ENCODE assay signal across 22 cellular contexts in genomic region chr10:68121862-68122261, GRCh38. TPM values are rescaled to one million over a fixed set of nuclear protein-coding genes. Genes with fewer than 3 reads are reported as not detected.
DNase-seq lines count a peak whose midpoint lies in the region; ATAC-seq and TF ChIP-seq lines count a peak whose summit lies in the region.
"Had no signal": no experiment of that assay in that cellular context is flagged by ENCODE, and none has a peak within 500 bp of the region (broad histone marks: within the 10 kb centered on the region; RNA-seq: fewer than 3 reads in every experiment).

No MANE protein-coding gene starts in this region.

- no peaks in the 10 kb centered on the region for H3K27me3 Mint-ChIP-seq in WTC11 (ENCODE audit: low read depth)
- peaks cover 5% of the 10 kb centered on the region for H3K27me3 Mint-ChIP-seq in activated CD4-positive, alpha-beta memory T cell treated with anti-CD3 and anti-CD28 coated beads, Interleukin-2, amount 10 ng/mL, durations not matched to agents 7 days and 5 days

- no peaks in the 10 kb centered on the region for H3K9me3 Mint-ChIP-seq in WTC11
- H3K9me3 Mint-ChIP-seq in activated CD4-positive, alpha-beta memory T cell treated with anti-CD3 and anti-CD28 coated beads, Interleukin-2, amount 10 ng/mL, durations not matched to agents 7 days and 5 days, result no peaks in the 10 kb centered on the region
- H3K9me3 Mint-ChIP-seq: activated naive CD4-positive, alpha-beta T cell treated with anti-CD3 and anti-CD28 coated beads, Interleukin-2, amount 50 U/mL, for 24 hours; activated T-helper 1 cell treated with anti-CD3 and anti-CD28 coated beads, Interleukin-12 subunit alpha, Interleukin-12 subunit beta, Interleukin-2, Interleukin-4 antibody, amounts not matched to agents 30 ng/mL and 10 ng/mL and 1 ng/mL, durations not matched to agents 14 hours and 24 hours and 36 hours; IgD-negative memory B cell had no signal

- no peaks in the 10 kb centered on the region for H3K9me3 ChIP-seq in GM23248 (ENCODE audit: low read depth)
- H3K9me3 ChIP-seq in right cardiac atrium (ENCODE audit: control insufficient read depth, low read length), result no peaks in the 10 kb centered on the region
- no peaks in the 10 kb centered on the region for H3K9me3 ChIP-seq in gastrocnemius medialis
- H3K9me3 ChIP-seq: ascending aorta, vagina had no signal

- H3K27ac ChIP-seq in GM23248 (no peak overlapping the region), right cardiac atrium (ENCODE audit: low read length) (no peak overlapping the region), gastrocnemius medialis (peak overlapping the region; percentile 75 to 93 (median 87)), brain microvascular endothelial cell (no peak overlapping the region)
- H3K27ac ChIP-seq: ascending aorta, vagina had no signal

- TF ChIP-seq POLR2A in gastrocnemius medialis (IDR thresholded peaks at IDR 0.05), result no peak

- no peak overlapping the region for H3K4me3 ChIP-seq in GM23248
- no peak overlapping the region for H3K4me3 ChIP-seq in right cardiac atrium (ENCODE audit: low read length)
- peak overlapping the region; percentile 15 to 49 (median 36) for H3K4me3 ChIP-seq in gastrocnemius medialis
- no peak overlapping the region for H3K4me3 ChIP-seq in brain microvascular endothelial cell (ENCODE audit: low read depth, low read length)
- H3K4me3 ChIP-seq: ascending aorta, lung, vagina had no signal

- peaks cover 5% of the 10 kb centered on the region; the same call in 1 of the 2 replicates for H3K9me2 ChIP-seq in GM23248 (ENCODE audit: insufficient read depth)

- H3K27me3 ChIP-seq in GM23248 (replicated peaks; ENCODE audit: insufficient read depth), result no peaks in the 10 kb centered on the region
- H3K27me3 ChIP-seq in right cardiac atrium (ENCODE audit: control insufficient read depth, insufficient read depth), result no peaks in the 10 kb centered on the region
- no peaks in the 10 kb centered on the region for H3K27me3 ChIP-seq in gastrocnemius medialis
- H3K27me3 ChIP-seq in brain microvascular endothelial cell (replicated peaks), result no peaks in the 10 kb centered on the region
- H3K27me3 ChIP-seq: ascending aorta, vagina had no signal

- H4K20me1 ChIP-seq in GM23248 (ENCODE audit: insufficient read depth), result no peaks in the 10 kb centered on the region

- no peaks in the 10 kb centered on the region for H3K36me3 Mint-ChIP-seq in WTC11
- no peaks in the 10 kb centered on the region for H3K36me3 Mint-ChIP-seq in activated CD4-positive, alpha-beta memory T cell treated with anti-CD3 and anti-CD28 coated beads, Interleukin-2, amount 10 ng/mL, durations not matched to agents 7 days and 5 days (ENCODE audit: low read depth)
- H3K36me3 Mint-ChIP-seq: activated CD8-positive, alpha-beta memory T cell treated with anti-CD3 and anti-CD28 coated beads, Interleukin-2, amount 10 ng/mL, durations not matched to agents 7 days and 5 days; activated naive CD4-positive, alpha-beta T cell treated with anti-CD3 and anti-CD28 coated beads, Interleukin-2, amount 50 U/mL, for 24 hours; IgD-negative memory B cell had no signal

- DNase-seq in GM23248, result no peak
- no peak for DNase-seq in WTC11 (ENCODE audit: low spot score)
- DNase-seq in right cardiac atrium, result no peak
- DNase-seq in gastrocnemius medialis, result peak in 1 of 2 donors; percentile 27
- DNase-seq in activated CD4-positive, alpha-beta memory T cell treated with anti-CD3 and anti-CD28 coated beads, Interleukin-2, amount 10 ng/mL, durations not matched to agents 7 days and 5 days, result no peak
- DNase-seq in brain microvascular endothelial cell, result no peak
- DNase-seq: activated CD8-positive, alpha-beta memory T cell treated with anti-CD3 and anti-CD28 coated beads, Interleukin-2, amount 10 ng/mL, durations not matched to agents 7 days and 5 days; kidney; NCI-H146; NCI-H524 treated with DMSO at 0.1 percent for 48 hours; SW 1271 had no signal

- intact Hi-C loops in right cardiac atrium (cut with DNase I) (no loop called here), gastrocnemius medialis (cut with DNase I; ENCODE audit: low total_unique reads) (no loop called here)

- no peak overlapping the region for H3K4me2 ChIP-seq in GM23248 (ENCODE audit: unreplicated experiment)

- ATAC-seq in WTC11 (peak; percentile 52), right cardiac atrium (peak; percentile 14 to 41), gastrocnemius medialis (peak in 1 of 2 donors; percentile 31), HG02981 (IDR thresholded peaks at IDR 0.05; ENCODE audit: unreplicated experiment) (no peak), HG03520 (IDR thresholded peaks at IDR 0.05; ENCODE audit: unreplicated experiment) (no peak)
- ATAC-seq: activated CD8-positive, alpha-beta memory T cell treated with anti-CD3 and anti-CD28 coated beads, Interleukin-2, amount 10 ng/mL, durations not matched to agents 7 days and 5 days had no signal

- H3K4me1 ChIP-seq in GM23248 (ENCODE audit: insufficient read depth) (0 out of 2 replicates have a peak, but pooled peaks cover 5% of the 10 kb centered on the region), right cardiac atrium (ENCODE audit: control insufficient read depth, insufficient read depth, low read length) (no peaks in the 10 kb centered on the region), gastrocnemius medialis (peaks cover 63 to 85% of the 10 kb centered on the region in 2 donors)
- H3K4me1 ChIP-seq: ascending aorta, vagina had no signal

- 71 to 75% methylated on average over 9 of the region's 9 CpGs for WGBS in GM23248 (ENCODE audit: low coverage in 1 of 2, low lambda C conversion rate in 2 of 2, missing lambda C conversion rate in 2 of 2), 2 experiments
- WGBS in right cardiac atrium, result 62% methylated on average over 9 of the region's 9 CpGs

- H2AFZ ChIP-seq in GM23248, result peak overlapping the region; percentile 15; the same call in 1 of the 2 replicates

- no peak overlapping the region for H3K27ac Mint-ChIP-seq in WTC11
- H3K27ac Mint-ChIP-seq in activated CD4-positive, alpha-beta memory T cell treated with anti-CD3 and anti-CD28 coated beads, Interleukin-2, amount 10 ng/mL, durations not matched to agents 7 days and 5 days, result no peak overlapping the region
- H3K27ac Mint-ChIP-seq: activated CD8-positive, alpha-beta memory T cell treated with anti-CD3 and anti-CD28 coated beads, Interleukin-2, amount 10 ng/mL, durations not matched to agents 7 days and 5 days; activated naive CD4-positive, alpha-beta T cell treated with anti-CD3 and anti-CD28 coated beads, Interleukin-2, amount 50 U/mL, for 24 hours; activated T-helper 1 cell treated with anti-CD3 and anti-CD28 coated beads, Interleukin-12 subunit alpha, Interleukin-12 subunit beta, Interleukin-2, Interleukin-4 antibody, amounts not matched to agents 30 ng/mL and 10 ng/mL and 1 ng/mL, durations not matched to agents 14 hours and 24 hours and 36 hours; IgD-negative memory B cell had no signal

- CTCF ChIA-PET in WTC11 (lab: Charles Lee), result interaction anchor here (1.2 kb wide), 2 partner anchors 35 to 283 kb away, joined by 3 to 4 read pairs; no protein-coding TSS in a partner anchor
- CTCF ChIA-PET in activated CD4-positive, alpha-beta memory T cell treated with anti-CD3 and anti-CD28 coated beads, Interleukin-2, amount 10 ng/mL, durations not matched to agents 7 days and 5 days (lab: Charles Lee), result no interaction called here

- peaks cover 7% of the 10 kb centered on the region; the same call in 1 of the 2 replicates for H3K36me3 ChIP-seq in GM23248 (ENCODE audit: low read depth)
- peaks cover 0 to 22% of the 10 kb centered on the region in 2 donors for H3K36me3 ChIP-seq in gastrocnemius medialis
- H3K36me3 ChIP-seq in brain microvascular endothelial cell (replicated peaks), result no peaks in the 10 kb centered on the region
- H3K36me3 ChIP-seq: ascending aorta, vagina had no signal

- H3K4me3 Mint-ChIP-seq in WTC11, result no peak overlapping the region
- no peak overlapping the region for H3K4me3 Mint-ChIP-seq in activated CD4-positive, alpha-beta memory T cell treated with anti-CD3 and anti-CD28 coated beads, Interleukin-2, amount 10 ng/mL, durations not matched to agents 7 days and 5 days
- H3K4me3 Mint-ChIP-seq: activated CD8-positive, alpha-beta memory T cell treated with anti-CD3 and anti-CD28 coated beads, Interleukin-2, amount 10 ng/mL, durations not matched to agents 7 days and 5 days; activated naive CD4-positive, alpha-beta T cell treated with anti-CD3 and anti-CD28 coated beads, Interleukin-2, amount 50 U/mL, for 24 hours; activated T-helper 1 cell treated with anti-CD3 and anti-CD28 coated beads, Interleukin-12 subunit alpha, Interleukin-12 subunit beta, Interleukin-2, Interleukin-4 antibody, amounts not matched to agents 30 ng/mL and 10 ng/mL and 1 ng/mL, durations not matched to agents 14 hours and 24 hours and 36 hours; IgD-negative memory B cell had no signal

- in situ Hi-C loops in GM23248 (cut with MboI), result no loop called here
- in situ Hi-C loops in gastrocnemius medialis (cut with MboI; ENCODE audit: low sequenced_read_pairs in 4 of 4), result no loop called here
- in situ Hi-C loops in brain microvascular endothelial cell (cut with HindIII; ENCODE audit: low pct_ligation_motif_present, low sequenced_read_pairs), result no loop called here

- H3K4me1 Mint-ChIP-seq in WTC11, result 0 out of 2 replicates have a peak, but pooled peaks cover 3% of the 10 kb centered on the region
- H3K4me1 Mint-ChIP-seq in activated CD4-positive, alpha-beta memory T cell treated with anti-CD3 and anti-CD28 coated beads, Interleukin-2, amount 10 ng/mL, durations not matched to agents 7 days and 5 days, result no peaks in the 10 kb centered on the region
- H3K4me1 Mint-ChIP-seq: activated CD8-positive, alpha-beta memory T cell treated with anti-CD3 and anti-CD28 coated beads, Interleukin-2, amount 10 ng/mL, durations not matched to agents 7 days and 5 days; activated naive CD4-positive, alpha-beta T cell treated with anti-CD3 and anti-CD28 coated beads, Interleukin-2, amount 50 U/mL, for 24 hours had no signal

- H3F3A ChIP-seq in GM23248 (ENCODE audit: insufficient read depth), result peaks cover 10% of the 10 kb centered on the region; the same call in 1 of the 2 replicates

- H3K9ac ChIP-seq in GM23248, result no peak overlapping the region

- peaks cover 50% of the 10 kb centered on the region for H3K79me2 ChIP-seq in GM23248 (ENCODE audit: insufficient read depth)

- POLR2A ChIA-PET in WTC11 (lab: Charles Lee), result interaction anchor here (0.5 kb wide), 1 partner anchor 108 kb away, joined by 3 read pairs; no protein-coding TSS in a partner anchor
- POLR2A ChIA-PET in activated CD4-positive, alpha-beta memory T cell treated with anti-CD3 and anti-CD28 coated beads, Interleukin-2, amount 10 ng/mL, durations not matched to agents 7 days and 5 days (lab: Charles Lee), result no interaction called here

- no peak for TF ChIP-seq CTCF in WTC11 (IDR thresholded peaks at IDR 0.05)
- no peak for TF ChIP-seq CTCF in gastrocnemius medialis (IDR thresholded peaks at IDR 0.05 in 4 of 5, conservative IDR thresholded peaks at IDR 0.05 in 1 of 5)
- TF ChIP-seq CTCF in brain microvascular endothelial cell (IDR thresholded peaks at IDR 0.05; ENCODE audit: low read depth, low read length, missing control alignments), result no peak

RNA-seq across cellular contexts. Expression of gene MYPN, which starts 12.6 kb away (rescaled TPM):
- 14.5 and 20.0 TPM in 2 replicates for total RNA-seq in GM23248 (2014; rRNA removed; shearing (Covaris generic))
- polyA plus RNA-seq in GM23248 (2016; fragmentation: Nextera tagmentation; extraction: Ambion mirVana), result 8.8 and 9.2 TPM in 2 replicates
- total RNA-seq in WTC11 (2021), result 0.05 TPM in 1 of 3 replicates, not detected in the others
- 100 to 1,000 TPM in 1 of 4 donors, 10 to 100 TPM in 3; 81.6 to 134 (median 84.8) TPM for total RNA-seq in right cardiac atrium
- polyA plus RNA-seq in right cardiac atrium, result 27.2 TPM
- total RNA-seq in gastrocnemius medialis, result 100 to 1,000 TPM; 118 to 342 (median 193) TPM
- total RNA-seq in activated CD4-positive, alpha-beta memory T cell treated with anti-CD3 and anti-CD28 coated beads, Interleukin-2, amount 10 ng/mL, durations not matched to agents 7 days and 5 days, result not detected
- total RNA-seq: activated CD8-positive, alpha-beta memory T cell treated with anti-CD3 and anti-CD28 coated beads, Interleukin-2, amount 10 ng/mL, durations not matched to agents 7 days and 5 days; activated T-helper 1 cell treated with anti-CD3 and anti-CD28 coated beads, Interleukin-12 subunit alpha, Interleukin-12 subunit beta, Interleukin-2, Interleukin-4 antibody, amounts not matched to agents 30 ng/mL and 10 ng/mL and 1 ng/mL, durations not matched to agents 14 hours and 24 hours and 36 hours; ascending aorta; cerebellum; omental fat pad; temporal lobe; vagina had no signal
- polyA plus RNA-seq: IgD-negative memory B cell had no signal

RNA-seq across cellular contexts. Expression of gene HERC4, which starts 46.8 kb away (rescaled TPM):
- total RNA-seq in GM23248 (2014; rRNA removed; shearing (Covaris generic)), result 228 and 289 TPM in 2 replicates
- polyA plus RNA-seq in GM23248 (2016; fragmentation: Nextera tagmentation; extraction: Ambion mirVana), result 116 and 127 TPM in 2 replicates
- total RNA-seq in WTC11 (2021), result 39.4 to 41.3 TPM (median 41.1 TPM) in 3 replicates
- total RNA-seq in right cardiac atrium, result 10 to 100 TPM; 33.2 to 37.0 (median 34.5) TPM
- 14.0 TPM for polyA plus RNA-seq in right cardiac atrium
- 10 to 100 TPM; 12.8 to 25.2 (median 13.1) TPM for total RNA-seq in gastrocnemius medialis
- total RNA-seq in activated CD4-positive, alpha-beta memory T cell treated with anti-CD3 and anti-CD28 coated beads, Interleukin-2, amount 10 ng/mL, durations not matched to agents 7 days and 5 days, result 10 to 100 TPM; 64.2 to 65.2 TPM

Comparison
In these comparisons a context has a peak if more than half of its experiments do, and no peak if none do; other contexts are left out.
1. H3K27ac ChIP-seq: peak in gastrocnemius medialis (4 of 4); none in GM23248 (single experiment), right cardiac atrium (single experiment) and brain microvascular endothelial cell (single experiment).
2. H3K4me3 ChIP-seq: peak in gastrocnemius medialis (4 of 4); none in GM23248 (single experiment), right cardiac atrium (single experiment) and brain microvascular endothelial cell (single experiment).
3. ATAC-seq: peak in WTC11 (single experiment) and right cardiac atrium (2 of 2); none in HG02981 (single experiment) and HG03520 (single experiment).
4. RNA of gene MYPN, which starts 12.6 kb away (total RNA-seq): 118 to 342 TPM in gastrocnemius medialis, 81.6 to 134 TPM in right cardiac atrium and 14.5 to 20.0 TPM in GM23248; 0.05 TPM in WTC11 and not detected in activated CD4-positive, alpha-beta memory T cell treated with anti-CD3 and anti-CD28 coated beads, Interleukin-2, amount 10 ng/mL, durations not matched to agents 7 days and 5 days; every median in the first group is over 10 times any median in the second.